Comparison of ENCODE assay signal across 19 cellular contexts in the genomic region with DNA sequence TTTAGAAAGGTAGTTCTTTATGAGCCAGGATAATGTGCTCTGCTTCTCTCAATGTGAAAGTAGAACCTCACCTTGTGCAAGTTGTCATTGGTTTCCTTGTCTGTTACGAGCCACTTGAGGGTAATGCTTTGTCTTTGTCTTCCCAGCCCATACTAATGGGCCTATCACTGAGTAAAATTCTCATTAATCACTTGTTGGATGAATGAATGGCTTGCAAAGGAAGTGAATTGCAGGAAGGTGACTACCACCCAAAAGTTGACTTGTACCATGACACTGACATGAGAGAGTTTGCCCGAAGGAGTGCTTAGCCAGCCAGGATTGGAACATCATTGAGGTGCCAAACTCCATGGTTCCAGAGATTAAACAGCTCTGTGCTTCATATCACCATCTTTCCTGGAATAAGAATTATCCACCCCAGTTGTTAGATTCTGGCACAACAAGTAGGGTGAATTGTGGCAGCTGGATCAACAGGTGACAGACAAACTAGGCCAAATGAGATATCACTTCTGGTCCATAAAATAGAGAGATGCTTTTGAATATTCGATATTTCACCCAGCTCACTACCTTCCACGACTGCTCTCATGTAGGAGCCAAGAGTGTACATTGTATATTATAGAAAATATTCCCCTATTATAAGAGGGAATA. TPM values are rescaled to one million over a fixed set of nuclear protein-coding genes. Genes with fewer than 3 reads are reported as not detected.
DNase-seq lines count a peak whose midpoint lies in the region; ATAC-seq and TF ChIP-seq lines count a peak whose summit lies in the region.
"Had no signal": no experiment of that assay in that cellular context is flagged by ENCODE, and none has a peak within 500 bp of the region (broad histone marks: within the 10 kb centered on the region; RNA-seq: fewer than 3 reads in every experiment).

No MANE protein-coding gene starts in this region.

- no peaks in the 10 kb centered on the region for H3K9me3 ChIP-seq in right cardiac atrium (ENCODE audit: control insufficient read depth, low read length)
- no peaks in the 10 kb centered on the region for H3K9me3 ChIP-seq in aorta (ENCODE audit: control insufficient read depth, low read length)
- H3K9me3 ChIP-seq: body of pancreas had no signal

- H3K4me3 Mint-ChIP-seq in osteocyte (ENCODE audit: unreplicated experiment) = no peak overlapping the region

- H3K36me3 ChIP-seq in aorta (ENCODE audit: control insufficient read depth in 1 of 2, insufficient read depth in 2 of 2, low read length in 1 of 2) = no peaks in the 10 kb centered on the region

- peaks cover 29% of the 10 kb centered on the region for H3K4me1 ChIP-seq in right cardiac atrium (ENCODE audit: control insufficient read depth, insufficient read depth, low read length)
- peaks cover 11 to 14% of the 10 kb centered on the region in 2 donors for H3K4me1 ChIP-seq in aorta (ENCODE audit: control insufficient read depth in 1 of 2, insufficient read depth in 2 of 2, low read length in 2 of 2)
- H3K4me1 ChIP-seq: body of pancreas had no signal

- H3K4me1 Mint-ChIP-seq in osteocyte (ENCODE audit: unreplicated experiment) = peaks cover 75% of the 10 kb centered on the region

- H3K27me3 Mint-ChIP-seq in osteocyte (ENCODE audit: unreplicated experiment) = no peaks in the 10 kb centered on the region

- H3K4me3 ChIP-seq in right cardiac atrium (ENCODE audit: low read length) (no peak overlapping the region), coronary artery (no peak overlapping the region), aorta (ENCODE audit: low read length in 2 of 2) (no peak overlapping the region)
- H3K4me3 ChIP-seq: body of pancreas had no signal

- peak overlapping the region; percentile 99 for H3K27ac Mint-ChIP-seq in osteocyte (ENCODE audit: unreplicated experiment)

- H3K9me3 Mint-ChIP-seq in osteocyte (ENCODE audit: unreplicated experiment) = no peaks in the 10 kb centered on the region
- H3K9me3 Mint-ChIP-seq: naive thymus-derived CD8-positive, alpha-beta T cell had no signal

- peak overlapping the region; percentile 60 for H3K27ac ChIP-seq in right cardiac atrium (ENCODE audit: low read length)
- H3K27ac ChIP-seq in coronary artery = peak overlapping the region; percentile 70 to 88
- peak overlapping the region; percentile 97 to 100 for H3K27ac ChIP-seq in aorta (ENCODE audit: low read depth in 1 of 2, low read length in 2 of 2)

- no peaks in the 10 kb centered on the region for H3K36me3 Mint-ChIP-seq in osteocyte (ENCODE audit: unreplicated experiment)
- H3K36me3 Mint-ChIP-seq: naive thymus-derived CD8-positive, alpha-beta T cell had no signal

- DNase-seq in right cardiac atrium (no peak), cardiac septum (ENCODE audit: low spot score) (no peak), coronary artery (ENCODE audit: low spot score) (no peak), osteocyte (ENCODE audit: extremely low spot score, unreplicated experiment) (no peak), aorta (no peak)
- no peak for DNase-seq in activated CD4-positive, alpha-beta T cell treated with anti-CD3 and anti-CD28 coated beads for 4 hours
- DNase-seq: activated effector memory CD4-positive, alpha-beta T cell treated with Interleukin-2 at 50 U/mL for 16 hours; body of pancreas; effector memory CD4-positive, alpha-beta T cell; GOT3; naive thymus-derived CD8-positive, alpha-beta T cell; NCI-H146; NCI-H526 treated with DMSO at 0.1 percent for 48 hours; SHP77 treated with DMSO at 0.1 percent for 48 hours; stimulated activated naive CD4-positive, alpha-beta T cell had no signal

- H3K27me3 ChIP-seq in right cardiac atrium (ENCODE audit: control insufficient read depth, insufficient read depth) (no peaks in the 10 kb centered on the region), aorta (ENCODE audit: control insufficient read depth in 1 of 2, insufficient read depth in 2 of 2, low read length in 1 of 2) (no peaks in the 10 kb centered on the region)
- H3K27me3 ChIP-seq: body of pancreas had no signal

- WGBS in right cardiac atrium = 81% methylated on average over 4 of the region's 4 CpGs
- 82 to 84% methylated on average over 4 of the region's 4 CpGs for WGBS in aorta, 2 donors

- intact Hi-C loops in right cardiac atrium (cut with DNase I) (loop anchor here in 2 of 4 donors (10.0 kb wide), 2 partner anchors 99 to 119 kb away; no protein-coding TSS in a partner anchor), cardiac septum (cut with DNase I) (loop anchor here (2.0 to 10.0 kb wide), 4 partner anchors 99 to 219 kb away; partner anchors contain the start of gene RAPH1), aorta (cut with DNase I) (loop anchor here (5.0 to 10.0 kb wide), 3 partner anchors 104 to 559 kb away; no protein-coding TSS in a partner anchor)

- TF ChIP-seq CTCF in coronary artery (IDR thresholded peaks at IDR 0.05) (no peak), osteocyte (IDR thresholded peaks at IDR 0.05) (no peak)

- ATAC-seq in right cardiac atrium = no peak
- no peak for ATAC-seq in aorta (ENCODE audit: low FRiP score)
- no peak for ATAC-seq in GM21360 (IDR thresholded peaks at IDR 0.05; ENCODE audit: unreplicated experiment)
- ATAC-seq in GM19035 (IDR thresholded peaks at IDR 0.05; ENCODE audit: unreplicated experiment) = no peak
- ATAC-seq: naive thymus-derived CD8-positive, alpha-beta T cell had no signal

RNA-seq across cellular contexts. Expression of gene CD28, which starts 20.5 kb away (rescaled TPM):
- total RNA-seq in right cardiac atrium (1 to 10 TPM in 2 of 4 donors, under 1 TPM in 2; 0.64 to 1.5 (median 0.89) TPM), cardiac septum (1.3 TPM), osteocyte (not detected in 2 replicates), aorta (10 to 100 TPM in 1 of 2 donors, 1 to 10 TPM in 1; 7.4 to 11.0 TPM)
- polyA plus RNA-seq in right cardiac atrium (0.14 TPM), aorta (1 to 10 TPM; 1.0 to 4.0 TPM)
- total RNA-seq: kidney epithelial cell, renal cortical epithelial cell had no signal
